ENCODE assay signal across 21 cellular contexts in genomic region chr5:144011348-144011861, GRCh38.
"Had no signal": no experiment of that assay in that cellular context is flagged by ENCODE, and none has a peak within 500 bp of the region (broad histone marks: within the 10 kb centered on the region; RNA-seq: fewer than 3 reads in every experiment).

No MANE protein-coding gene starts in this region.

- H3K4me1 Mint-ChIP-seq: neural progenitor cell; stimulated activated naive B cell treated with anti-CD40 and anti-IgM and Interleukin-4, amounts not matched to agents 10 μg/mL and 1 μg/mL and 100 μg/mL, for 72 hours; stimulated activated naive CD8-positive, alpha-beta T cell treated with anti-CD3 and anti-CD28 coated beads, Interleukin-15, amount 100 ng/mL, for 72 hours had no signal

- H3K4me3 Mint-ChIP-seq: natural killer cell treated with Interleukin-12 subunit alpha and Interleukin-12 subunit beta and Interleukin-15 and Interleukin-18, amount 100 ng/mL, for 72 hours; neural progenitor cell; stimulated activated naive B cell treated with anti-CD40 and anti-IgM and Interleukin-4, amounts not matched to agents 10 μg/mL and 1 μg/mL and 100 μg/mL, for 72 hours; stimulated activated naive CD8-positive, alpha-beta T cell treated with anti-CD3 and anti-CD28 coated beads, Interleukin-15, amount 100 ng/mL, for 72 hours had no signal

- H3K36me3 Mint-ChIP-seq: neural progenitor cell had no signal

- H3K27ac ChIP-seq: coronary artery, hepatocyte, neural progenitor cell, ovary, right atrium auricular region, sigmoid colon, skin epidermis, testis, tibial nerve, upper lobe of right lung, vagina had no signal

- H2AFZ ChIP-seq: hepatocyte, neural progenitor cell had no signal

- DNase-seq: effector CD4-positive, alpha-beta T cell; foreskin melanocyte; head of caudate nucleus; kidney glomerular epithelial cell; nucleus accumbens; ovary; sigmoid colon; stimulated activated CD4-positive, alpha-beta T cell treated with anti-CD3 and anti-CD28 coated beads, Interleukin-2, amount 100 ng/mL, for 24 hours; stimulated activated CD4-positive, alpha-beta T cell treated with anti-CD3 and anti-CD28 coated beads, Interleukin-4, amount 100 ng/mL, for 4 hours; stimulated activated naive B cell treated with anti-CD40 and anti-IgM and Interleukin-4, amounts not matched to agents 10 μg/mL and 1 μg/mL and 100 μg/mL, for 72 hours; stimulated activated naive CD8-positive, alpha-beta T cell treated with anti-CD3 and anti-CD28 coated beads, Interleukin-15, amount 100 ng/mL, for 72 hours; testis; upper lobe of right lung had no signal

- ATAC-seq: natural killer cell treated with Interleukin-12 subunit alpha and Interleukin-12 subunit beta and Interleukin-15 and Interleukin-18, amount 100 ng/mL, for 72 hours; stimulated activated naive B cell treated with anti-CD40 and anti-IgM and Interleukin-4, amounts not matched to agents 10 μg/mL and 1 μg/mL and 100 μg/mL, for 72 hours; stimulated activated naive CD8-positive, alpha-beta T cell treated with anti-CD3 and anti-CD28 coated beads, Interleukin-15, amount 100 ng/mL, for 72 hours; upper lobe of right lung had no signal

- H3K27ac Mint-ChIP-seq: natural killer cell treated with Interleukin-12 subunit alpha and Interleukin-12 subunit beta and Interleukin-15 and Interleukin-18, amount 100 ng/mL, for 72 hours; neural progenitor cell; stimulated activated naive B cell treated with anti-CD40 and anti-IgM and Interleukin-4, amounts not matched to agents 10 μg/mL and 1 μg/mL and 100 μg/mL, for 72 hours; stimulated activated naive CD8-positive, alpha-beta T cell treated with anti-CD3 and anti-CD28 coated beads, Interleukin-15, amount 100 ng/mL, for 72 hours had no signal

- H3K4me2 ChIP-seq: hepatocyte, neural progenitor cell had no signal

- H3K79me2 ChIP-seq: hepatocyte had no signal

- H3K36me3 ChIP-seq: neural progenitor cell, ovary, right atrium auricular region, sigmoid colon, tibial nerve, upper lobe of right lung, vagina had no signal

- H3K27me3 ChIP-seq: hepatocyte, neural progenitor cell, ovary, right atrium auricular region, sigmoid colon, testis, tibial nerve, upper lobe of right lung, vagina had no signal

- H3K27me3 Mint-ChIP-seq: stimulated activated naive CD8-positive, alpha-beta T cell treated with anti-CD3 and anti-CD28 coated beads, Interleukin-15, amount 100 ng/mL, for 72 hours had no signal

- H3K4me1 ChIP-seq: sigmoid colon, testis, tibial nerve, upper lobe of right lung, vagina had no signal

- H3K9me3 ChIP-seq: ovary, right atrium auricular region, testis, upper lobe of right lung, vagina had no signal

- H3K9ac ChIP-seq: neural progenitor cell had no signal

- H3K4me3 ChIP-seq: coronary artery, hepatocyte, neural progenitor cell, ovary, right atrium auricular region, sigmoid colon, skin epidermis, testis, tibial nerve, upper lobe of right lung, vagina had no signal
